13 cellular contexts compared by ENCODE assay signal in the genomic region with DNA sequence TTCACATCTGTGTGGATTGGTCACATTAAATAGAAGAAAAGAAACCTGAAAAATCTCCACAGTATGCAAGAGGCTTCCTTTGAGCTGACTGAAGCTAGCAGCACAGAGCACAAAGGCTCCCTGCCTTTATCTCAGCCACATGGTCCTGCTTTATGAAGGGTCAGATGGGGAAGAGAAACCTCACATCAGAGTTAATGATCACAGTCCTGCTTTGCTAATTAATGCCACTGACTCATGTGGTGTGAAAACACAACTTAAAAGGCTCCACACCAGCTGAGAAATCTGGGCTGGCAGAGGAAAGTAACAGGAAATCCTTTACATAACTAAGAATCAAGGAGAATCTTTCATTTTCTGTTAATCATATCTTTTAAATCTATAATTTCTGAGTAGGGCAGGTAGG.
A peak's percentile ranks its signal among the peaks of the same experiment; 100 is the strongest.
DNase-seq lines count a peak whose midpoint lies in the region; ATAC-seq, FAIRE-seq and TF ChIP-seq lines count a peak whose summit lies in the region.
"Had no signal": no experiment of that assay in that cellular context is flagged by ENCODE, and none has a peak within 500 bp of the region (broad histone marks: within the 10 kb centered on the region; RNA-seq: fewer than 3 reads in every experiment).

No MANE protein-coding gene starts in this region.

- no peak overlapping the region for H3K4me3 ChIP-seq in astrocyte (ENCODE audit: insufficient read depth, low read depth, low read length)
- H3K4me3 ChIP-seq: gastroesophageal sphincter, transverse colon had no signal

- no peaks in the 10 kb centered on the region for H3K36me3 ChIP-seq in astrocyte (ENCODE audit: insufficient read depth, low read length)
- H3K36me3 ChIP-seq: gastroesophageal sphincter, transverse colon had no signal

- peaks cover 15% of the 10 kb centered on the region for H3K4me1 Mint-ChIP-seq in astrocyte (ENCODE audit: low read depth, unreplicated experiment)
- H3K4me1 Mint-ChIP-seq: natural killer cell had no signal

- no peak overlapping the region for H2AFZ ChIP-seq in astrocyte (ENCODE audit: low read depth, low read length)

- no peaks in the 10 kb centered on the region for H3K27me3 Mint-ChIP-seq in astrocyte (ENCODE audit: low read depth, unreplicated experiment)

- H4K20me1 ChIP-seq in astrocyte (ENCODE audit: insufficient read depth, low read length) = no peaks in the 10 kb centered on the region

- H3K36me3 Mint-ChIP-seq in astrocyte (ENCODE audit: low read depth, unreplicated experiment) = peaks cover 3% of the 10 kb centered on the region

- H3K27ac ChIP-seq in astrocyte (ENCODE audit: low read depth, low read length) = no peak overlapping the region
- H3K27ac ChIP-seq: gastroesophageal sphincter, transverse colon had no signal

- H3K9me3 Mint-ChIP-seq in astrocyte (ENCODE audit: unreplicated experiment) = peaks cover 2% of the 10 kb centered on the region

- H3K9ac ChIP-seq in astrocyte (ENCODE audit: low read length) = no peak overlapping the region

- TF ChIP-seq CTCF in astrocyte (IDR thresholded peaks at IDR 0.05; ENCODE audit: insufficient read depth, low read depth, low read length) = no peak

- no peak for DNase-seq in astrocyte (ENCODE audit: low read depth)
- DNase-seq in islet precursor cell = no peak
- DNase-seq in central memory CD4-positive, alpha-beta T cell = no peak
- DNase-seq: kidney glomerular epithelial cell, natural killer cell, RPMI8226, transverse colon had no signal

- ATAC-seq in GM18517 (IDR thresholded peaks at IDR 0.05; ENCODE audit: unreplicated experiment) (peak; percentile 81), GM21423 (IDR thresholded peaks at IDR 0.05; ENCODE audit: unreplicated experiment) (peak; percentile 82), HG03060 (IDR thresholded peaks at IDR 0.05; ENCODE audit: low read depth, unreplicated experiment) (peak; percentile 69), GM21360 (IDR thresholded peaks at IDR 0.05; ENCODE audit: unreplicated experiment) (no peak), GM18868 (IDR thresholded peaks at IDR 0.05; ENCODE audit: unreplicated experiment) (no peak)
- ATAC-seq: gastroesophageal sphincter, natural killer cell had no signal

- no peaks in the 10 kb centered on the region for H3K4me1 ChIP-seq in astrocyte (ENCODE audit: insufficient read depth, low read length)
- H3K4me1 ChIP-seq: gastroesophageal sphincter, transverse colon had no signal

- no peak overlapping the region for H3K4me3 Mint-ChIP-seq in astrocyte (ENCODE audit: unreplicated experiment)
- H3K4me3 Mint-ChIP-seq: natural killer cell had no signal

- H3K9me3 ChIP-seq in astrocyte (ENCODE audit: insufficient read depth, low read depth, low read length) = no peaks in the 10 kb centered on the region

- no peaks in the 10 kb centered on the region for H3K27me3 ChIP-seq in astrocyte (ENCODE audit: insufficient read depth, low read length)
- H3K27me3 ChIP-seq: gastroesophageal sphincter, transverse colon had no signal

- peak overlapping the region; percentile 26 for H3K27ac Mint-ChIP-seq in astrocyte (ENCODE audit: unreplicated experiment)
- H3K27ac Mint-ChIP-seq: natural killer cell had no signal

- no peak for FAIRE-seq in astrocyte (lab: Jason Lieb, UNC)

- H3K4me2 ChIP-seq in astrocyte (ENCODE audit: low read length) = no peak overlapping the region

- no peaks in the 10 kb centered on the region for H3K79me2 ChIP-seq in astrocyte (ENCODE audit: insufficient read depth, low read length)

Comparison
In these comparisons a context has a peak if more than half of its experiments do, and no peak if none do; other contexts are left out.
1. ATAC-seq: peak in GM18517 (single experiment), GM21423 (single experiment) and HG03060 (single experiment); none in GM21360 (single experiment) and GM18868 (single experiment).